ENCODE assay signal across 10 cellular contexts in the genomic region with DNA sequence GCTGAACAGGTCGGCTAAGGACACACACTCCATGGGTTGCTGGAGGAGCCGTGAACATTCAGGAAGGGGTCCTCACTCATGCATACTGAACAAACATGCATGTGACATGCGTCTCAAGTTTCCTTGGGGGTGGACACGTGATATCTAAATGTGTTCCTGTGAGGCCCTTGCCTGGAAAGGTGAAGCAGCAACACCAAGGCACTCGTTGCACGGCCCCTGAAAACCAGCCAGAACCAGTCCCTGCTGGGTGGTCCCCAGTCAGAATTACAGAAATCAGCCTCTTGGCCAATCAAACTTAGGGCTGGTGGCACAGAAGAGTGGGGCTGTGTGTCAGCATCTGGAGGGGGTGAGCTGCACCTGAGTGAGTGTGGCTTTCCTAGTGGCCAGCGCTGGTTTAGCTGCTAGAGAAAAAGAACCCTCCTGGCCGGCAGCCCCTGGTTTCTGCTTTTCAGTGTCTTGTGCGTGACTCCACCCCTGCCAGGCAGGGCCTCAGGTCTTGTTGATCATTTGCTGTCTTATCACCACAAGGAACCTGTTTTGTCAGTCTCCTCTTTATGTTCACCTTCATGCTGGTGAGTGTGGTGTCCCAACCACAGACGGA. TPM values are rescaled to one million over a fixed set of nuclear protein-coding genes. Genes with fewer than 3 reads are reported as not detected.
DNase-seq lines count a peak whose midpoint lies in the region; ATAC-seq and TF ChIP-seq lines count a peak whose summit lies in the region.
"Had no signal": no experiment of that assay in that cellular context is flagged by ENCODE, and none has a peak within 500 bp of the region (broad histone marks: within the 10 kb centered on the region; RNA-seq: fewer than 3 reads in every experiment).

No MANE protein-coding gene starts in this region.

- DNase-seq in BE2C (no peak), GM10248 (ENCODE audit: extremely low spot score) (peak; percentile 31), NCI-H526 (lab: John Stamatoyannopoulos, UW) (peak; percentile 74 to 78), islet precursor cell (peak; percentile 80), nucleus accumbens (lab: John Stamatoyannopoulos, UW) (no peak), GOT3 (lab: John Stamatoyannopoulos, UW) (no peak)
- DNase-seq: MM.1S, naive B cell had no signal

- ATAC-seq in activated CD4-positive, CD25-positive, alpha-beta regulatory T cell treated with anti-CD3 and anti-CD28 coated beads, Interleukin-2, amount 50 U/mL, for 24 hours, result no peak
- no peak for ATAC-seq in HG03521 (IDR thresholded peaks at IDR 0.05; ENCODE audit: unreplicated experiment)

- TF ChIP-seq CTCF in BE2C (IDR thresholded peaks at IDR 0.05; ENCODE audit: low read depth, low read length), result 0 out of 2 replicates have a peak, but pooled peaks have one; percentile 6
- no peak for TF ChIP-seq CTCF in GM10248 (IDR thresholded peaks at IDR 0.05; ENCODE audit: control extremely low read depth, extremely low read depth, low read depth, missing control alignments)

- H3K9me3 ChIP-seq in BE2C, result no peaks in the 10 kb centered on the region

- POLR2A ChIA-PET in GM10248 (lab: Yijun Ruan, JAX), result no interaction called here

- H3K4me1 ChIP-seq in BE2C, result no peaks in the 10 kb centered on the region

- no peaks in the 10 kb centered on the region for H3K36me3 ChIP-seq in BE2C

- H3K4me3 ChIP-seq in BE2C (ENCODE audit: low read depth, low read length), result no peak overlapping the region

- CTCF ChIA-PET in GM10248 (lab: Yijun Ruan, JAX), result interaction anchor here (0.7 kb wide), 1 partner anchor 172 kb away, joined by 3 read pairs; no protein-coding TSS in a partner anchor

- no peaks in the 10 kb centered on the region for H3K27me3 ChIP-seq in BE2C

RNA-seq across cellular contexts. Expression of gene AQP12B, which starts 3.2 kb away (rescaled TPM):
- not detected for polyA plus RNA-seq in BE2C (2012; ENCODE audit: insufficient read depth, insufficient read length, low read depth)

RNA-seq across cellular contexts. Expression of gene AQP12A, which starts 5.8 kb away (rescaled TPM):
- polyA plus RNA-seq in BE2C (2012; ENCODE audit: insufficient read depth, insufficient read length, low read depth), result not detected

Comparison
In these comparisons a context has a peak if more than half of its experiments do, and no peak if none do; other contexts are left out.
1. DNase-seq: peak in GM10248 (single experiment), NCI-H526 (2 of 2) and islet precursor cell (single experiment); none in BE2C (single experiment), nucleus accumbens (0 of 56) and GOT3 (single experiment).